Comparison of ENCODE assay signal across 8 cellular contexts in the genomic region with DNA sequence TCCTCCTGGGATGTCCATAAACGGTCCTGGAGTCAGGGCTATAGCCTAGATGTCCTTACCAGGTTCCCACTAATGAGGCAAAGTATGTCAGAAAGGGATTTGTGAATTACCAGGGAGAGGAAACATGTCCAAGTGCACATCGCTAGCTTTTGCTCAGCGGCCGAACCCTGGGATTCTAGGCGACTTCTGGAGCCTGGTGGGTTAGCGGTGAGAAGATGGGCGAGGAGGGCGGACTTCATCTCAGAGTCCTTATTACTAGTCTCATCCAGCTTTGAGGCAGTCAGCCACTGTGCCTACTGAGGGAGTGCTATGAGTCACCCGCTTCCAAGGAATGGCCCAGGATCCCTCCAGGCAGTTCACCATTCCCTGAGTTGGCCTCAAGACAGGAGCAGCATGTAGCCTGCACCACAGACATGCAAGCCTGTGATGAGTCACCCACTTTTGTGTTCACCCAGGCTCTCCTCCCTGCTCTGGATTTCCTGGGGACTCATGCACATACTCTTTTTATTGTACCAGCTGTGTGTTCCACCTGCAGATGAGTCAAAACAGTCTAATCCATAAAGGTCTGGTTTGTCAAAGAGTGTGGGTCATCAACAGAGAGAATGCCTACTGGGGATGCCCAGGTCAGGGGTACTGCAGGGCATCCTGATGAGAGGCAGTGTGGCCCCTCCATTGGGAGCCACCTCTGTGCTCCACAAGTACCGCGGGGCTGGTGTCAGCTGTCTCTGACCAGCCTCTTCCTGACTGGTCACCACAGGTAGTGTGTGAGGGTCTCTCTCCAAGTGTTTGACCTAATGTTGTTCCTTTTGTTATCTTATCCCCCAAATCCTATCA. TPM values are rescaled to one million over a fixed set of nuclear protein-coding genes. Genes with fewer than 3 reads are reported as not detected.
A peak's percentile ranks its signal among the peaks of the same experiment; 100 is the strongest.
DNase-seq lines count a peak whose midpoint lies in the region; ATAC-seq and TF ChIP-seq lines count a peak whose summit lies in the region.

No MANE protein-coding gene starts in this region.

- BruUV-seq in MCF 10A (replicated peaks; lab: Mats Ljungman, UMichigan) = no TSS peak

- H3K27ac Mint-ChIP-seq in MCF 10A (ENCODE audit: low read depth, unreplicated experiment) = peak overlapping the region; percentile 13

- peak; percentile 97 for DNase-seq in AG09319 (ENCODE audit: extremely low read depth, low read depth)
- DNase-seq in MCF 10A (ENCODE audit: unreplicated experiment) = peak; percentile 100
- DNase-seq in myocyte (ENCODE audit: low read depth) = peak; percentile 99
- DNase-seq in NCI-H187 treated with DMSO at 0.1 percent for 48 hours (lab: John Stamatoyannopoulos, UW) = no peak
- no peak for DNase-seq in activated effector memory CD4-positive, alpha-beta T cell treated with anti-CD3 and anti-CD28 coated beads, Interleukin-2, amount 50 U/mL, for 16 hours
- DNase-seq in NCI-H2029 treated with DMSO at 0.1 percent for 48 hours (lab: John Stamatoyannopoulos, UW) = no peak

- H3K27ac ChIP-seq in HUES48 (ENCODE audit: low read depth, low read length) = peak overlapping the region; percentile 36

- H3K36me3 Mint-ChIP-seq in MCF 10A (ENCODE audit: insufficient read depth, unreplicated experiment) = peaks cover 95% of the 10 kb centered on the region

- H3K27me3 ChIP-seq in HUES48 (ENCODE audit: control insufficient read depth, insufficient read depth, low read length) = no peaks in the 10 kb centered on the region

- H3K4me1 Mint-ChIP-seq in MCF 10A (ENCODE audit: insufficient read depth, unreplicated experiment) = peaks cover 56% of the 10 kb centered on the region

- no peaks in the 10 kb centered on the region for H3K9me3 Mint-ChIP-seq in MCF 10A (ENCODE audit: unreplicated experiment)

- no peaks in the 10 kb centered on the region for H3K27me3 Mint-ChIP-seq in MCF 10A (ENCODE audit: insufficient read depth, unreplicated experiment)

- H3K9ac ChIP-seq in HUES48 (ENCODE audit: low read depth, low read length) = no peak overlapping the region

- CTCF ChIA-PET in MCF 10A (lab: Yijun Ruan, JAX) = interaction anchor here (0.5 to 9.4 kb wide), 17 partner anchors 11 to 423 kb away, joined by 3 to 359 read pairs (median 4); partner anchors contain the start of gene IRF1

- intact Hi-C loops in MCF 10A (cut with micrococcal nuclease) = loop anchor here (2.0 to 10.0 kb wide), 6 partner anchors 21 to 433 kb away; partner anchors contain the start of genes P4HA2, SLC22A4 and SLC22A5

- POLR2A ChIA-PET in MCF 10A (lab: Yijun Ruan, JAX) = interaction anchor here (0.5 to 6.5 kb wide), 27 partner anchors 8 to 601 kb away, joined by 3 to 124 read pairs (median 5); partner anchors contain the start of genes IRF1, RAD50, SLC22A4 and SLC22A5

- H3K36me3 ChIP-seq in HUES48 (ENCODE audit: control insufficient read depth, insufficient read depth, low read length) = 0 out of 2 replicates have a peak, but pooled peaks cover 5% of the 10 kb centered on the region

- no peak overlapping the region for H3K4me3 ChIP-seq in HUES48 (ENCODE audit: low read depth, low read length)

- no peak for TF ChIP-seq CTCF in AG09319 (IDR thresholded peaks at IDR 0.05; ENCODE audit: low read depth, low read length)
- no peak for TF ChIP-seq CTCF in MCF 10A (IDR thresholded peaks at IDR 0.05; ENCODE audit: unreplicated experiment)

- H3K9me3 ChIP-seq in HUES48 (ENCODE audit: control insufficient read depth, insufficient read depth, low read length) = no peaks in the 10 kb centered on the region

- H3K4me1 ChIP-seq in HUES48 (ENCODE audit: control insufficient read depth, insufficient read depth, low read length) = peaks cover 7% of the 10 kb centered on the region; the same call in 1 of the 2 replicates

- ATAC-seq in GM21786 (IDR thresholded peaks at IDR 0.05; ENCODE audit: unreplicated experiment) = no peak

- no peak overlapping the region for H3K4me3 Mint-ChIP-seq in MCF 10A (ENCODE audit: unreplicated experiment)

RNA-seq across cellular contexts. Expression of gene SLC22A5, which starts 20.2 kb away (rescaled TPM):
- 122 and 167 TPM in 2 replicates for total RNA-seq in MCF 10A (2022)
- total RNA-seq in myocyte = 4.8 and 13.4 TPM in 2 replicates
- polyA plus RNA-seq in myocyte (2012) = 13.1 TPM

Comparison
In these comparisons a context has a peak if more than half of its experiments do, and no peak if none do; other contexts are left out.
1. DNase-seq: peak in AG09319 (single experiment), MCF 10A (single experiment) and myocyte (single experiment); none in NCI-H187 treated with DMSO at 0.1 percent for 48 hours (single experiment), activated effector memory CD4-positive, alpha-beta T cell treated with anti-CD3 and anti-CD28 coated beads, Interleukin-2, amount 50 U/mL, for 16 hours (single experiment) and NCI-H2029 treated with DMSO at 0.1 percent for 48 hours (single experiment).